In the genomic region with DNA sequence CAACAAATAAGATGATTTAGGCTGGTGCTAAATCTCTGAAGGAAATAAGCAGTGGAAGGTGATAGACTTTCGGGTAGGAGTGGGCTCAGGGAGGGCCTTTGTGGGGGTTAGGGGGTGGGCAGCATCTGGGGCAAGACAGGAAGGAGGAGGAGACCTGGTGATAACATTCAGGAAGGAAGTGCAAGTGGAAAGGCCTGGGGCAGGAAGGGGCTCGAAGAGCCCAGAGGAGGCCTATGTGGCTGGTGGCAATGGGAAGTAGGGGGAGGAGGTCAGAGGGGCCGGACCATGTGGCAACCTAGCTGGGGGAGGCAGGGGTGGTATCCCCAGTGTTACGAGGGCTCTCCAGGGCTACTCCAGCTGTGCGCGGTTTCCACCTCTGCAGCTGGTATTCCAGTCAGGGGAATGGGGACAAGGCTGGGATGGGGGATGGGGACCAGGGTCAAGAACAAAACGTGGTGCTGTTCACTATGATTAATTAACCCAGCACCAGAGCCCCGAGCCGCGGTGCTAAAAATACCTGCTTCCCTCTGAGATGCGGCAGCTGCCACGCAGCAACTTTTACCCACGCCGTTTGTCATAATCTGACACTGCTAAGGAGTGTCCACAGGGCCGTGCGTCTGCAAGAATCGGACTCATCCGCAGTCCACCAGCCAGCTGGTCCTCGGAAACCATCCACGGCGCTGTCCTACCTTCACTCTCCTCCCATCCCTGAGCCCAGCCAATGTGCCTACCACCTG, we compare ENCODE assay signal across 17 cellular contexts. TPM values are rescaled to one million over a fixed set of nuclear protein-coding genes. Genes with fewer than 3 reads are reported as not detected.
DNase-seq lines count a peak whose midpoint lies in the region; ATAC-seq, FAIRE-seq and TF ChIP-seq lines count a peak whose summit lies in the region.
"Had no signal": no experiment of that assay in that cellular context is flagged by ENCODE, and none has a peak within 500 bp of the region (broad histone marks: within the 10 kb centered on the region; RNA-seq: fewer than 3 reads in every experiment).

No MANE protein-coding gene starts in this region.

- no peak for TF ChIP-seq POLR2A in NB4 (IDR thresholded peaks at IDR 0.05; ENCODE audit: extremely low read depth, insufficient read length)
- TF ChIP-seq POLR2A in body of pancreas (IDR thresholded peaks at IDR 0.05): no peak

- no peak for FAIRE-seq in frontal cortex (lab: Jason Lieb, UNC)
- FAIRE-seq: D721Med, kidney had no signal

- 25 to 30% methylated on average over 14 to 21 of the region's 21 CpGs for WGBS in body of pancreas, 2 donors
- WGBS in neuronal stem cell (ENCODE audit: extremely low coverage in 2 of 2, insufficient read length in 2 of 2, insufficient replicate concordance in 1 of 2), 2 donors: no CpG with 5 or more reads among the region's 21 CpGs

- H3K9me3 ChIP-seq in body of pancreas (no peaks in the 10 kb centered on the region), neuronal stem cell (replicated peaks in 1 of 2; ENCODE audit: control insufficient read depth in 2 of 2, insufficient read depth in 1 of 2, low read depth in 1 of 2, low read length in 2 of 2) (peaks cover 0 to 7% of the 10 kb centered on the region in 2 donors)

- peak overlapping the region; percentile 45 for H3K18ac ChIP-seq in neuronal stem cell (ENCODE audit: low read length)

- H3K27ac ChIP-seq in GM23338 (ENCODE audit: low read depth) (no peak overlapping the region), body of pancreas (no peak overlapping the region), neuronal stem cell (replicated peaks; ENCODE audit: low read length) (no peak overlapping the region)
- H3K27ac ChIP-seq: KMS-11 had no signal

- no peaks in the 10 kb centered on the region for H3K36me3 Mint-ChIP-seq in GM23338 (ENCODE audit: low read depth)

- H3K36me3 ChIP-seq in GM23338 (ENCODE audit: insufficient read depth) (no peaks in the 10 kb centered on the region), body of pancreas (replicated peaks in 1 of 2; ENCODE audit: insufficient read depth in 1 of 2, low read depth in 2 of 2) (no peaks in the 10 kb centered on the region), neuronal stem cell (replicated peaks in 1 of 2; ENCODE audit: control insufficient read depth in 2 of 2, insufficient read depth in 2 of 2, low read length in 2 of 2) (no peaks in the 10 kb centered on the region)

- no peak for DNase-seq in GM23338 (ENCODE audit: low spot score)
- DNase-seq in NB4 (ENCODE audit: low read depth): peak; percentile 67
- peak; percentile 15 to 63 (median 46) for DNase-seq in body of pancreas
- DNase-seq in neuronal stem cell (ENCODE audit: low spot score): no peak
- no peak for DNase-seq in frontal cortex (ENCODE audit: low spot score in 2 of 2)
- no peak for DNase-seq in NCI-H748 (lab: John Stamatoyannopoulos, UW; ENCODE audit: unreplicated experiment)
- no peak for DNase-seq in NCI-H446 (lab: John Stamatoyannopoulos, UW)
- no peak for DNase-seq in stimulated activated CD4-positive, alpha-beta T cell treated with anti-CD3 and anti-CD28 coated beads, Interleukin-2, amount 100 ng/mL, for 24 hours
- DNase-seq: activated naive CD4-positive, alpha-beta T cell treated with Interleukin-2 at 50 U/mL for 16 hours; kidney; NCI-H1694; stimulated activated naive CD8-positive, alpha-beta T cell treated with anti-CD3 and anti-CD28 coated beads, Interleukin-15, amount 100 ng/mL, for 72 hours had no signal

- H3K4me1 Mint-ChIP-seq in GM23338: peaks cover 9% of the 10 kb centered on the region

- H2BK5ac ChIP-seq in neuronal stem cell (ENCODE audit: low read length): no peak overlapping the region

- no peaks in the 10 kb centered on the region for H3K9me3 Mint-ChIP-seq in GM23338
- H3K9me3 Mint-ChIP-seq: stimulated activated naive CD8-positive, alpha-beta T cell treated with anti-CD3 and anti-CD28 coated beads, Interleukin-15, amount 100 ng/mL, for 72 hours had no signal

- H3K9ac ChIP-seq in neuronal stem cell (ENCODE audit: low read depth, low read length, poor library complexity): peak overlapping the region; percentile 50
- H3K9ac ChIP-seq: KMS-11 had no signal

- no peak overlapping the region for H3K4me3 ChIP-seq in GM23338
- H3K4me3 ChIP-seq in NB4 (ENCODE audit: low read depth, low read length): no peak overlapping the region
- no peak overlapping the region for H3K4me3 ChIP-seq in body of pancreas
- no peak overlapping the region for H3K4me3 ChIP-seq in neuronal stem cell (ENCODE audit: low read length in 2 of 2)

- H4K91ac ChIP-seq in neuronal stem cell (ENCODE audit: low read depth, low read length, poor library complexity): no peak overlapping the region

- no peak overlapping the region for H3K27ac Mint-ChIP-seq in GM23338

- H3K4me1 ChIP-seq in GM23338 (ENCODE audit: insufficient read depth) (no peaks in the 10 kb centered on the region), body of pancreas (peaks cover 10% of the 10 kb centered on the region), neuronal stem cell (ENCODE audit: control insufficient read depth in 2 of 2, insufficient read depth in 1 of 2, low read depth in 1 of 2, low read length in 2 of 2) (peaks cover 0 to 13% of the 10 kb centered on the region in 2 donors)

- 0 out of 2 replicates have a peak overlapping the region, but pooled peaks have one; percentile 47 for H2AFZ ChIP-seq in GM23338
- peak overlapping the region; percentile 32 for H2AFZ ChIP-seq in neuronal stem cell (ENCODE audit: low read length)

- no peaks in the 10 kb centered on the region for H4K20me1 ChIP-seq in GM23338 (replicated peaks; ENCODE audit: insufficient read depth)

- no peaks in the 10 kb centered on the region; the same call in 1 of the 2 replicates for H3K9me2 ChIP-seq in GM23338 (ENCODE audit: insufficient read depth)

- H3K27me3 ChIP-seq in GM23338 (ENCODE audit: insufficient read depth) (no peaks in the 10 kb centered on the region), body of pancreas (no peaks in the 10 kb centered on the region), neuronal stem cell (ENCODE audit: control insufficient read depth in 3 of 3, insufficient read depth in 3 of 3, low read depth in 1 of 3, low read length in 3 of 3) (peaks cover 0 to 2% (median 0%) of the 10 kb centered on the region in 3 experiments)

- H3K4me3 Mint-ChIP-seq in GM23338: no peak overlapping the region
- H3K4me3 Mint-ChIP-seq: stimulated activated naive CD8-positive, alpha-beta T cell treated with anti-CD3 and anti-CD28 coated beads, Interleukin-15, amount 100 ng/mL, for 72 hours had no signal

- H3K14ac ChIP-seq in neuronal stem cell (ENCODE audit: low read length): no peak overlapping the region

- H3K4me2 ChIP-seq in GM23338: no peak overlapping the region
- H3K4me2 ChIP-seq in neuronal stem cell (ENCODE audit: insufficient read depth, low read length, poor library complexity, severe bottlenecking): no peak overlapping the region
- H3K4me2 ChIP-seq: KMS-11 had no signal

- H2BK12ac ChIP-seq in neuronal stem cell (ENCODE audit: low read length): peak overlapping the region; percentile 30

- no peak overlapping the region for H3K4ac ChIP-seq in neuronal stem cell (ENCODE audit: low read length)

- no peak for TF ChIP-seq CTCF in GM23338 (conservative IDR thresholded peaks at IDR 0.05; ENCODE audit: low read depth in 2 of 2)
- TF ChIP-seq CTCF in NB4 (IDR thresholded peaks at IDR 0.05; ENCODE audit: low read depth, low read length): no peak
- no peak for TF ChIP-seq CTCF in body of pancreas (IDR thresholded peaks at IDR 0.05)

- no peak overlapping the region for H2BK15ac ChIP-seq in neuronal stem cell (ENCODE audit: low read length)

- intact Hi-C loops in body of pancreas (cut with DNase I): no loop called here

- ATAC-seq in GM23338: no peak
- ATAC-seq in body of pancreas: no peak
- ATAC-seq: Panc1; stimulated activated naive CD8-positive, alpha-beta T cell treated with anti-CD3 and anti-CD28 coated beads, Interleukin-15, amount 100 ng/mL, for 72 hours had no signal

- H2AK5ac ChIP-seq in neuronal stem cell (ENCODE audit: low read depth, low read length): peak overlapping the region; percentile 51

- no peaks in the 10 kb centered on the region for H3F3A ChIP-seq in GM23338 (replicated peaks; ENCODE audit: low read depth)

- H3K79me1 ChIP-seq in neuronal stem cell (ENCODE audit: low read depth, low read length): no peaks in the 10 kb centered on the region

- no peak overlapping the region for H2BK120ac ChIP-seq in neuronal stem cell (ENCODE audit: low read depth, low read length)

- H3K27me3 Mint-ChIP-seq in GM23338 (ENCODE audit: insufficient read depth, low read depth, poor library complexity): peaks cover 3% of the 10 kb centered on the region
- H3K27me3 Mint-ChIP-seq: stimulated activated naive CD8-positive, alpha-beta T cell treated with anti-CD3 and anti-CD28 coated beads, Interleukin-15, amount 100 ng/mL, for 72 hours had no signal

- H4K8ac ChIP-seq in neuronal stem cell (ENCODE audit: low read depth, low read length): no peak overlapping the region

- no peaks in the 10 kb centered on the region for H3K79me2 ChIP-seq in GM23338 (replicated peaks; ENCODE audit: insufficient read depth)

- H3K23ac ChIP-seq in neuronal stem cell (ENCODE audit: low read depth, low read length, poor library complexity): no peak overlapping the region

TF ChIP-seq in GM23338, 12 proteins besides CTCF, POLR2A, EP300 and RAD21:
- TF ChIP-seq STAT1 (IDR thresholded peaks at IDR 0.05; ENCODE audit: unreplicated experiment): no peak

RNA-seq across cellular contexts. Expression of a gene that starts 5.2 kb away (rescaled TPM):
- not detected in 2 replicates for total RNA-seq in GM23338 (2014; rRNA removed; shearing (Covaris generic))
- not detected in 2 replicates for polyA plus RNA-seq in GM23338 (2016; fragmentation: Nextera tagmentation; extraction: Ambion mirVana)
- total RNA-seq in body of pancreas (not detected), frontal cortex (not detected)
- polyA plus RNA-seq in neuronal stem cell (2013, experiment 1 of 2): not detected
- not detected for polyA plus RNA-seq in neuronal stem cell (2013, experiment 2 of 2)
- total RNA-seq: kidney, mononuclear cell, NCI-H460 had no signal

Comparison
In these comparisons a context has a peak if more than half of its experiments do, and no peak if none do; other contexts are left out.
1. DNase-seq: peak in NB4 (single experiment) and body of pancreas (4 of 4); none in GM23338 (single experiment), neuronal stem cell (single experiment), frontal cortex (0 of 2), NCI-H748 (single experiment), NCI-H446 (0 of 2) and stimulated activated CD4-positive, alpha-beta T cell treated with anti-CD3 and anti-CD28 coated beads, Interleukin-2, amount 100 ng/mL, for 24 hours (0 of 2).